In genomic region chr10:126351021-126351420, GRCh38 we compare ENCODE assay signal across 17 cellular contexts. TPM values are rescaled to one million over a fixed set of nuclear protein-coding genes. Genes with fewer than 3 reads are reported as not detected.
DNase-seq lines count a peak whose midpoint lies in the region; ATAC-seq and TF ChIP-seq lines count a peak whose summit lies in the region.
"Had no signal": no experiment of that assay in that cellular context is flagged by ENCODE, and none has a peak within 500 bp of the region (broad histone marks: within the 10 kb centered on the region; RNA-seq: fewer than 3 reads in every experiment).

No MANE protein-coding gene starts in this region.

- peak; percentile 6 for DNase-seq in Daoy (ENCODE audit: low read depth)
- DNase-seq in RWPE2 (ENCODE audit: low spot score): no peak
- no peak for DNase-seq in chondrocyte (ENCODE audit: low spot score)
- no peak for DNase-seq in osteoblast (ENCODE audit: insufficient read length, low spot score, missing footprints)
- DNase-seq in posterior cingulate gyrus: no peak
- DNase-seq in NCI-H1105 (lab: John Stamatoyannopoulos, UW): no peak
- no peak for DNase-seq in NCI-H2227 (lab: John Stamatoyannopoulos, UW; ENCODE audit: unreplicated experiment)
- DNase-seq: CD4-positive, alpha-beta T cell; DMS153; GF-D8; NCI-H1694 treated with DMSO at 0.1 percent for 48 hours; NCI-H2107; NCI-H2227 treated with DMSO at 0.1 percent for 48 hours; NCI-H524; NCI-H82 had no signal

- no peak overlapping the region for H3K4me3 Mint-ChIP-seq in chondrocyte (ENCODE audit: unreplicated experiment)
- H3K4me3 Mint-ChIP-seq: CD4-positive, alpha-beta T cell had no signal

- H4K20me1 ChIP-seq in osteoblast (ENCODE audit: insufficient read depth, low read length): peaks cover 24% of the 10 kb centered on the region

- H3K27ac ChIP-seq in RWPE2 (ENCODE audit: poor library complexity, severe bottlenecking): peak overlapping the region; percentile 40
- H3K27ac ChIP-seq in osteoblast (ENCODE audit: low read depth, low read length): peak overlapping the region; percentile 93

- H3K27ac Mint-ChIP-seq in chondrocyte (ENCODE audit: unreplicated experiment): peak overlapping the region; percentile 83
- H3K27ac Mint-ChIP-seq: CD4-positive, alpha-beta T cell had no signal

- H3K4me1 ChIP-seq in RWPE2 (ENCODE audit: insufficient read depth, poor library complexity, severe bottlenecking): peaks cover 12% of the 10 kb centered on the region
- H3K4me1 ChIP-seq in osteoblast (ENCODE audit: insufficient read depth, low read length): peaks cover 21% of the 10 kb centered on the region

- no peaks in the 10 kb centered on the region for H3K27me3 Mint-ChIP-seq in chondrocyte (ENCODE audit: low read depth)
- H3K27me3 Mint-ChIP-seq: CD4-positive, alpha-beta T cell had no signal

- no peak; the same call in 2 of the 3 replicates for ATAC-seq in RWPE2 (ENCODE audit: low read depth)
- ATAC-seq: GM12878, K562 had no signal

- H3K79me2 ChIP-seq in osteoblast (ENCODE audit: insufficient read depth, low read length): peaks cover 74% of the 10 kb centered on the region

- H3K4me3 ChIP-seq in RWPE2 (ENCODE audit: severe bottlenecking) (no peak overlapping the region), osteoblast (ENCODE audit: insufficient read depth, low read length) (no peak overlapping the region)
- H3K4me3 ChIP-seq: GM12878, K562 had no signal

- intact Hi-C loops in posterior cingulate gyrus (cut with DNase I): no loop called here

- peaks cover 28% of the 10 kb centered on the region for H3K4me1 Mint-ChIP-seq in chondrocyte (ENCODE audit: low read depth)

- TF ChIP-seq CTCF in RWPE2 (IDR thresholded peaks at IDR 0.05; ENCODE audit: poor library complexity, severe bottlenecking) (no peak), chondrocyte (IDR thresholded peaks at IDR 0.05) (no peak), osteoblast (IDR thresholded peaks at IDR 0.05; ENCODE audit: extremely low read depth, low read depth, low read length) (no peak)

- H3K27me3 ChIP-seq in RWPE2 (ENCODE audit: insufficient read depth, poor library complexity, severe bottlenecking) (no peaks in the 10 kb centered on the region), osteoblast (ENCODE audit: insufficient read depth, low read length) (no peaks in the 10 kb centered on the region)

- H3K4me2 ChIP-seq in osteoblast (ENCODE audit: insufficient read depth, low read length): peak overlapping the region; percentile 66

- no peak overlapping the region for H2AFZ ChIP-seq in osteoblast (ENCODE audit: low read length)

- H3K36me3 Mint-ChIP-seq in chondrocyte (ENCODE audit: low read depth): peaks cover 15% of the 10 kb centered on the region

- H3K36me3 ChIP-seq in RWPE2 (ENCODE audit: low read depth) (no peaks in the 10 kb centered on the region), osteoblast (ENCODE audit: insufficient read depth, low read length) (peaks cover 11% of the 10 kb centered on the region)

- no peaks in the 10 kb centered on the region for H3K9me3 ChIP-seq in RWPE2 (ENCODE audit: severe bottlenecking)
- H3K9me3 ChIP-seq in osteoblast (ENCODE audit: low read depth, low read length): no peaks in the 10 kb centered on the region

- H3K9me3 Mint-ChIP-seq in chondrocyte (ENCODE audit: low read depth): peaks cover 2% of the 10 kb centered on the region

RNA-seq across cellular contexts. Expression of gene ADAM12, which starts 37.3 kb away (rescaled TPM):
- total RNA-seq in Daoy (2014; rRNA removed; shearing (Covaris generic)): 33.8 and 59.9 TPM in 2 replicates
- total RNA-seq in chondrocyte: 92.2 to 175 TPM (median 166 TPM) in 3 replicates
- 345 and 361 TPM in 2 replicates for total RNA-seq in osteoblast
- total RNA-seq: K562 had no signal
